In the genomic region with DNA sequence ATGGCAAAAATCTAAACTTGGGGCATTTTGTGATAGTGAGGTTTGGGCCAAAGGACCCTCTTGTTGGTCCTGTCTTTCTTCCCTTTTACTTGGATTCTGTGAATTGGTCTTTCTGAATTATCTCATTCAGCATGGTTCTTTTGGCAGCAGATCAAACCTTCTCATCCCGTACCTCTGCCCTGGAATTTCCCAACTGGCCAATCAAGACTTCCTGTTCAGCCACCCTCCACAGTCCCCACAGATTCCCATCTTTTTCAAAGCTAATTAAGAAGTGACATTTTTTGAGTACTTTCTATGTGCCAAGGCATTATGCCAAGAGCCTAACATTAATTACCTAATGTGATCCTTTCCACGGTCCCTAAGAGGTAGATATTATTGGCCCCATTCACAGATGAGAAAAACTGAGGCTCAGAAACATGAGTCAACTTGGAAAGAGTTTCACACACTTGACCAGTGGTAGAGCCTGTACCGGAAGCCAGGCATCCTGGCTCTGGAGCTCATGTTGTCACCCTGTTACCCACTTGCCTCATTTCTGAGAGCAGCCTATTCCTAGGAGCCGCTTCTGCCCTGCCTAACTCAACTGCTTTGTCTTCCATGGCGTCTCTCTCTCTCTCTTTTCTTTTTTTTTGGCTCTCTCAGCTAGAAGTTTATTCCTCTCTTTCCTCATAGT, we compare ENCODE assay signal across 25 cellular contexts.
A peak's percentile ranks its signal among the peaks of the same experiment; 100 is the strongest.
DNase-seq lines count a peak whose midpoint lies in the region; ATAC-seq and TF ChIP-seq lines count a peak whose summit lies in the region.
"Had no signal": no experiment of that assay in that cellular context is flagged by ENCODE, and none has a peak within 500 bp of the region (broad histone marks: within the 10 kb centered on the region; RNA-seq: fewer than 3 reads in every experiment).

No MANE protein-coding gene starts in this region.

- H3K4me3 Mint-ChIP-seq in H9: no peak overlapping the region
- no peak overlapping the region for H3K4me3 Mint-ChIP-seq in activated T-helper 1 cell treated with anti-CD3 and anti-CD28 coated beads, Interleukin-12 subunit alpha, Interleukin-12 subunit beta, Interleukin-2, Interleukin-4 antibody, amounts not matched to agents 30 ng/mL and 10 ng/mL and 1 ng/mL, durations not matched to agents 14 hours and 24 hours and 36 hours
- H3K4me3 Mint-ChIP-seq: activated CD4-positive, alpha-beta T cell treated with anti-CD3 and anti-CD28 coated beads for 36 hours; activated CD8-positive, alpha-beta T cell treated with anti-CD3 and anti-CD28 coated beads for 36 hours; activated naive CD4-positive, alpha-beta T cell treated with anti-CD3 and anti-CD28 coated beads, Interleukin-2, amount 10 ng/mL, durations not matched to agents 7 days and 5 days; activated T-helper 17 cell treated with anti-CD3 and anti-CD28 coated beads, Interleukin-2, amount 50 U/mL, for 72 hours; naive B cell; T-helper 2 cell treated with Interferon-gamma antibody and Interleukin-4, amounts not matched to agents 5 μg/mL and 100 μg/mL, for 36 hours had no signal

- H3K4me1 ChIP-seq in H9 (ENCODE audit: insufficient read depth, low read length): peaks cover 3% of the 10 kb centered on the region; the same call in 1 of the 2 replicates
- peaks cover 0 to 15% of the 10 kb centered on the region in 2 donors for H3K4me1 ChIP-seq in ascending aorta
- peaks cover 6% of the 10 kb centered on the region for H3K4me1 ChIP-seq in lower lobe of right lung
- peaks cover 21 to 45% of the 10 kb centered on the region in 2 donors for H3K4me1 ChIP-seq in thoracic aorta (ENCODE audit: control insufficient read depth in 1 of 2, low read depth in 2 of 2)
- H3K4me1 ChIP-seq: Peyer's patch had no signal

- no CpG with 5 or more reads among the region's 5 CpGs for WGBS in H9 (ENCODE audit: extremely low coverage, insufficient read length, low lambda C conversion rate)

- no peaks in the 10 kb centered on the region for H3K27me3 Mint-ChIP-seq in H9 (ENCODE audit: low read depth)
- H3K27me3 Mint-ChIP-seq in activated T-helper 1 cell treated with anti-CD3 and anti-CD28 coated beads, Interleukin-12 subunit alpha, Interleukin-12 subunit beta, Interleukin-2, Interleukin-4 antibody, amounts not matched to agents 30 ng/mL and 10 ng/mL and 1 ng/mL, durations not matched to agents 14 hours and 24 hours and 36 hours (ENCODE audit: insufficient read depth): peaks cover 12% of the 10 kb centered on the region

- intact Hi-C loops in ascending aorta (cut with DNase I) (no loop called here), lower lobe of right lung (cut with DNase I) (no loop called here)
- intact Hi-C loops in activated T-helper 1 cell treated with anti-CD3 and anti-CD28 coated beads, Interleukin-12 subunit alpha, Interleukin-12 subunit beta, Interleukin-2, Interleukin-4 antibody, amounts not matched to agents 30 ng/mL and 10 ng/mL and 1 ng/mL, durations not matched to agents 14 hours and 24 hours and 36 hours (cut with micrococcal nuclease): no loop called here

- H3K27me3 ChIP-seq in H9 (ENCODE audit: insufficient read depth, low read length): no peaks in the 10 kb centered on the region
- H3K27me3 ChIP-seq in ascending aorta: no peaks in the 10 kb centered on the region
- H3K27me3 ChIP-seq in lower lobe of right lung (ENCODE audit: low read depth): no peaks in the 10 kb centered on the region
- no peaks in the 10 kb centered on the region for H3K27me3 ChIP-seq in thoracic aorta (replicated peaks; ENCODE audit: insufficient read depth)
- H3K27me3 ChIP-seq: Peyer's patch had no signal

- no peaks in the 10 kb centered on the region for H3K79me2 ChIP-seq in H9 (ENCODE audit: insufficient read depth, low read length)

- H2BK12ac ChIP-seq in H9 (ENCODE audit: insufficient read length, low read depth, low read length): no peak overlapping the region

- H3K9me3 ChIP-seq in H9 (ENCODE audit: control insufficient read depth, low read depth, low read length) (no peaks in the 10 kb centered on the region), ascending aorta (no peaks in the 10 kb centered on the region), lower lobe of right lung (no peaks in the 10 kb centered on the region), thoracic aorta (no peaks in the 10 kb centered on the region)
- H3K9me3 ChIP-seq: Peyer's patch had no signal

- no peaks in the 10 kb centered on the region for H3K36me3 Mint-ChIP-seq in H9 (ENCODE audit: insufficient read depth in 1 of 3, low read depth in 3 of 3)
- H3K36me3 Mint-ChIP-seq in activated T-helper 1 cell treated with anti-CD3 and anti-CD28 coated beads, Interleukin-12 subunit alpha, Interleukin-12 subunit beta, Interleukin-2, Interleukin-4 antibody, amounts not matched to agents 30 ng/mL and 10 ng/mL and 1 ng/mL, durations not matched to agents 14 hours and 24 hours and 36 hours (ENCODE audit: low read depth): no peaks in the 10 kb centered on the region
- H3K36me3 Mint-ChIP-seq: activated naive CD4-positive, alpha-beta T cell treated with anti-CD3 and anti-CD28 coated beads, Interleukin-2, amount 10 ng/mL, durations not matched to agents 7 days and 5 days; naive B cell had no signal

- TF ChIP-seq CTCF in H9 (conservative IDR thresholded peaks at IDR 0.05) (no peak), ascending aorta (IDR thresholded peaks at IDR 0.05) (no peak), lower lobe of right lung (IDR thresholded peaks at IDR 0.05) (no peak), thoracic aorta (IDR thresholded peaks at IDR 0.05) (no peak)

- peaks cover 35 to 38% of the 10 kb centered on the region in 2 experiments for H3K4me1 Mint-ChIP-seq in H9
- no peaks in the 10 kb centered on the region for H3K4me1 Mint-ChIP-seq in activated T-helper 1 cell treated with anti-CD3 and anti-CD28 coated beads, Interleukin-12 subunit alpha, Interleukin-12 subunit beta, Interleukin-2, Interleukin-4 antibody, amounts not matched to agents 30 ng/mL and 10 ng/mL and 1 ng/mL, durations not matched to agents 14 hours and 24 hours and 36 hours (ENCODE audit: low read depth)
- H3K4me1 Mint-ChIP-seq: activated CD4-positive, alpha-beta T cell treated with anti-CD3 and anti-CD28 coated beads for 36 hours; activated naive CD4-positive, alpha-beta T cell treated with anti-CD3 and anti-CD28 coated beads, Interleukin-2, amount 10 ng/mL, durations not matched to agents 7 days and 5 days; activated T-helper 17 cell treated with anti-CD3 and anti-CD28 coated beads, Interleukin-2, amount 50 U/mL, for 72 hours; naive B cell had no signal

- H4K5ac ChIP-seq in H9 (ENCODE audit: insufficient read length, low read depth, low read length): no peak overlapping the region

- no peak overlapping the region for H3K4ac ChIP-seq in H9 (ENCODE audit: low read depth, low read length)

- H3T11ph ChIP-seq in H9 (ENCODE audit: low read length): no peak overlapping the region

- H3K56ac ChIP-seq in H9 (ENCODE audit: insufficient read length, low read depth, low read length): no peak overlapping the region

- H3K27ac Mint-ChIP-seq in H9: peak overlapping the region in 1 of 3 experiments; percentile 88; a peak in 2 of 7 replicates
- H3K27ac Mint-ChIP-seq in activated T-helper 1 cell treated with anti-CD3 and anti-CD28 coated beads, Interleukin-12 subunit alpha, Interleukin-12 subunit beta, Interleukin-2, Interleukin-4 antibody, amounts not matched to agents 30 ng/mL and 10 ng/mL and 1 ng/mL, durations not matched to agents 14 hours and 24 hours and 36 hours: no peak overlapping the region
- H3K27ac Mint-ChIP-seq: activated CD4-positive, alpha-beta T cell treated with anti-CD3 and anti-CD28 coated beads for 36 hours; activated CD8-positive, alpha-beta T cell treated with anti-CD3 and anti-CD28 coated beads for 36 hours; activated naive CD4-positive, alpha-beta T cell treated with anti-CD3 and anti-CD28 coated beads, Interleukin-2, amount 10 ng/mL, durations not matched to agents 7 days and 5 days; activated T-helper 17 cell treated with anti-CD3 and anti-CD28 coated beads, Interleukin-2, amount 50 U/mL, for 72 hours; naive B cell; T-helper 2 cell treated with Interferon-gamma antibody and Interleukin-4, amounts not matched to agents 5 μg/mL and 100 μg/mL, for 36 hours had no signal

- ATAC-seq in lower lobe of right lung: no peak
- peak; percentile 27 for ATAC-seq in thoracic aorta (ENCODE audit: insufficient number of reproducible peaks, low FRiP score, low read depth)
- ATAC-seq in GM19328 (IDR thresholded peaks at IDR 0.05; ENCODE audit: unreplicated experiment): no peak
- ATAC-seq: activated CD4-positive, alpha-beta T cell treated with anti-CD3 and anti-CD28 coated beads for 36 hours; activated CD8-positive, alpha-beta T cell treated with anti-CD3 and anti-CD28 coated beads for 36 hours; activated T-helper 17 cell treated with anti-CD3 and anti-CD28 coated beads, Interleukin-2, amount 50 U/mL, for 72 hours had no signal

- H2AK5ac ChIP-seq in H9 (ENCODE audit: insufficient read length, low read length): no peak overlapping the region

- H4K8ac ChIP-seq in H9 (replicated peaks; ENCODE audit: insufficient read length, low read depth, low read length): no peak overlapping the region

- no peak overlapping the region for H3K18ac ChIP-seq in H9 (ENCODE audit: insufficient read length, low read depth, low read length)

- no peaks in the 10 kb centered on the region for H3K9me3 Mint-ChIP-seq in H9
- no peaks in the 10 kb centered on the region for H3K9me3 Mint-ChIP-seq in activated T-helper 1 cell treated with anti-CD3 and anti-CD28 coated beads, Interleukin-12 subunit alpha, Interleukin-12 subunit beta, Interleukin-2, Interleukin-4 antibody, amounts not matched to agents 30 ng/mL and 10 ng/mL and 1 ng/mL, durations not matched to agents 14 hours and 24 hours and 36 hours
- H3K9me3 Mint-ChIP-seq: activated CD8-positive, alpha-beta T cell treated with anti-CD3 and anti-CD28 coated beads for 36 hours; activated naive CD4-positive, alpha-beta T cell treated with anti-CD3 and anti-CD28 coated beads, Interleukin-2, amount 10 ng/mL, durations not matched to agents 7 days and 5 days; activated T-helper 17 cell treated with anti-CD3 and anti-CD28 coated beads, Interleukin-2, amount 50 U/mL, for 72 hours; naive B cell; T-helper 2 cell treated with Interferon-gamma antibody and Interleukin-4, amounts not matched to agents 5 μg/mL and 100 μg/mL, for 36 hours had no signal

- H3K4me2 ChIP-seq in H9 (ENCODE audit: insufficient read depth, insufficient read length, low read length): no peak overlapping the region

- H3K36me3 ChIP-seq in ascending aorta: no peaks in the 10 kb centered on the region
- H3K36me3 ChIP-seq in lower lobe of right lung: no peaks in the 10 kb centered on the region
- no peaks in the 10 kb centered on the region for H3K36me3 ChIP-seq in thoracic aorta
- H3K36me3 ChIP-seq: Peyer's patch had no signal

- no peak overlapping the region for H3K14ac ChIP-seq in H9 (ENCODE audit: insufficient read depth, low read length)

- H2BK120ac ChIP-seq in H9 (ENCODE audit: low read depth, low read length, poor library complexity, severe bottlenecking): no peak overlapping the region

- H2BK5ac ChIP-seq in H9 (ENCODE audit: insufficient read length, low read length): no peak overlapping the region

- H4K20me1 ChIP-seq in H9 (ENCODE audit: control insufficient read depth, insufficient read depth, insufficient read length): no peaks in the 10 kb centered on the region

- H3K9ac ChIP-seq in H9 (ENCODE audit: extremely low read depth, insufficient read length, low read length): no peak overlapping the region

- H3K27ac ChIP-seq in H9 (ENCODE audit: insufficient read length, low read depth, low read length): no peak overlapping the region
- H3K27ac ChIP-seq in ascending aorta: peak overlapping the region; percentile 72 to 73
- H3K27ac ChIP-seq in lower lobe of right lung: peak overlapping the region; percentile 70
- H3K27ac ChIP-seq in thoracic aorta: peak overlapping the region; percentile 63 to 75
- H3K27ac ChIP-seq: Peyer's patch had no signal

- DNase-seq in H9 (peak; percentile 4), ascending aorta (ENCODE audit: low spot score in 2 of 2) (no peak), lower lobe of right lung (no peak), thoracic aorta (ENCODE audit: low spot score) (no peak), retina (no peak)
- no peak for DNase-seq in activated T-helper 1 cell treated with anti-CD3 and anti-CD28 coated beads, Interleukin-12 subunit alpha, Interleukin-12 subunit beta, Interleukin-2, Interleukin-4 antibody, amounts not matched to agents 30 ng/mL and 10 ng/mL and 1 ng/mL, durations not matched to agents 14 hours and 24 hours and 36 hours (ENCODE audit: low spot score)
- DNase-seq: activated CD4-positive, alpha-beta T cell treated with anti-CD3 and anti-CD28 coated beads for 36 hours; activated CD8-positive, alpha-beta T cell treated with anti-CD3 and anti-CD28 coated beads for 36 hours; activated naive CD4-positive, alpha-beta T cell treated with anti-CD3 and anti-CD28 coated beads, Interleukin-2, amount 10 ng/mL, durations not matched to agents 7 days and 5 days; DMS 273 treated with DMSO at 0.1 percent for 48 hours; IMR-90; midbrain; naive B cell; NCI-H1436; NCI-H2081 treated with DMSO at 0.1 percent for 48 hours; NCI-H345; NCI-H69; nucleus accumbens; Peyer's patch; SIG-M5; stimulated activated naive CD4-positive, alpha-beta T cell treated with Interleukin-2 at 50 U/mL for 16 hours had no signal

- no peak overlapping the region for H3K23ac ChIP-seq in H9 (ENCODE audit: insufficient read length, low read depth, low read length)

- no peaks in the 10 kb centered on the region for H3K79me1 ChIP-seq in H9 (ENCODE audit: insufficient read depth, low read depth, low read length, poor library complexity, severe bottlenecking)

- no peak overlapping the region for H2BK20ac ChIP-seq in H9 (ENCODE audit: low read depth, low read length, poor library complexity, severe bottlenecking)

- H3K23me2 ChIP-seq in H9 (ENCODE audit: insufficient read length, low read depth, low read length, poor library complexity, severe bottlenecking): no peaks in the 10 kb centered on the region

- H4K91ac ChIP-seq in H9 (ENCODE audit: insufficient read length, low read depth, low read length): no peak overlapping the region

- no peak overlapping the region for H2AFZ ChIP-seq in H9 (ENCODE audit: low read length)

- H3K4me3 ChIP-seq in ascending aorta (no peak overlapping the region), lower lobe of right lung (no peak overlapping the region), thoracic aorta (no peak overlapping the region)
- H3K4me3 ChIP-seq: Peyer's patch, skin epidermis had no signal

- H2BK15ac ChIP-seq in H9 (ENCODE audit: low read depth, low read length): no peak overlapping the region
